ENCODE assay signal across 24 cellular contexts in the genomic region with DNA sequence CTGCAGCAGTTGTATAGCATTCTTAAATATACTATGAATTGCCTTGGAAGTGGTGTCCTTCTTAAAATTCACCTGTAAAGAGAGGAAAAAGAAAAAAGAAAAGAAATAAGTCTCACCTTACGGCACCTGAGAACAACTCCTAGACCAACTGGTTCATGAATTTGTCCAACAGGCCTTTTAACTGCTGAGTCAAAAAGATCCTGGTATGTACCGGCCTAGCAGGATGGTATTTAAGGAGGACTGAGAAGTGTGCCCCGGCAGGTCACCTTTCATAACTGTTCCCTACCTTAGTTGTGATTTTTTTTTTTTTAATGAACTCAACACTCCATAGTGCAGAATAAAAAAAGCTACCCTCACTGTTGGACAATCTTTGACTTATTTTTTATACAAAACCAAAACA.
"Had no signal": no experiment of that assay in that cellular context is flagged by ENCODE, and none has a peak within 500 bp of the region (broad histone marks: within the 10 kb centered on the region; RNA-seq: fewer than 3 reads in every experiment).

No MANE protein-coding gene starts in this region.

- H3K27ac ChIP-seq: cardiac muscle cell, foreskin keratinocyte, psoas muscle, right atrium auricular region had no signal

- DNase-seq: activated CD4-positive, alpha-beta T cell treated with anti-CD3 and anti-CD28 coated beads for 1 hour; activated effector memory CD4-positive, alpha-beta T cell treated with Interleukin-2 at 50 U/mL for 16 hours; activated naive CD4-positive, alpha-beta T cell treated with anti-CD3 and anti-CD28 coated beads, Interleukin-2, amount 10 ng/mL, durations not matched to agents 7 days and 5 days; activated T-cell treated with anti-CD3 and anti-CD28 coated beads, Interleukin-2, amount 50 U/mL, for 1 hour; anterior cingulate cortex; body of pancreas; cortex of kidney; endodermal cell; foreskin keratinocyte; hypothalamus; islet precursor cell; left cardiac atrium; natural killer cell; ovary; psoas muscle; spleen; stimulated activated CD4-positive, alpha-beta T cell treated with anti-CD3 and anti-CD28 coated beads, Interleukin-4, amount 100 ng/mL, for 1 hour; stimulated activated naive CD8-positive, alpha-beta T cell treated with anti-CD3 and anti-CD28 coated beads, Interleukin-15, Interleukin-2, amounts not matched to agents 100 U/mL and 50 U/mL, for 24 hours; substantia nigra; T-helper 9 cell; thyroid gland had no signal

- H3K4me3 Mint-ChIP-seq: activated naive CD4-positive, alpha-beta T cell treated with anti-CD3 and anti-CD28 coated beads, Interleukin-2, amount 10 ng/mL, durations not matched to agents 7 days and 5 days; endodermal cell; natural killer cell had no signal

- H3K4me3 ChIP-seq: body of pancreas, cardiac muscle cell, lung, ovary, psoas muscle, right atrium auricular region, spleen, thyroid gland had no signal

- H3K9me3 Mint-ChIP-seq: activated naive CD4-positive, alpha-beta T cell treated with anti-CD3 and anti-CD28 coated beads, Interleukin-2, amount 10 ng/mL, durations not matched to agents 7 days and 5 days; endodermal cell; natural killer cell had no signal

- H3K36me3 ChIP-seq: ovary had no signal

- H3K27me3 ChIP-seq: body of pancreas, cardiac muscle cell, foreskin keratinocyte, ovary, right atrium auricular region, spleen, thyroid gland had no signal

- H3K9me3 ChIP-seq: body of pancreas, ovary, psoas muscle, right atrium auricular region, spleen, thyroid gland had no signal

- H3K27ac Mint-ChIP-seq: activated naive CD4-positive, alpha-beta T cell treated with anti-CD3 and anti-CD28 coated beads, Interleukin-2, amount 10 ng/mL, durations not matched to agents 7 days and 5 days; endodermal cell had no signal

- ATAC-seq: body of pancreas; foreskin keratinocyte; left cardiac atrium; natural killer cell; psoas muscle; stimulated activated naive CD8-positive, alpha-beta T cell treated with anti-CD3 and anti-CD28 coated beads, Interleukin-15, Interleukin-2, amounts not matched to agents 100 U/mL and 50 U/mL, for 24 hours had no signal

- H3K27me3 Mint-ChIP-seq: activated naive CD4-positive, alpha-beta T cell treated with anti-CD3 and anti-CD28 coated beads, Interleukin-2, amount 10 ng/mL, durations not matched to agents 7 days and 5 days had no signal
